8 cellular contexts compared by ENCODE assay signal in genomic region chr14:105414456-105415371, GRCh38. TPM values are rescaled to one million over a fixed set of nuclear protein-coding genes. Genes with fewer than 3 reads are reported as not detected.
DNase-seq lines count a peak whose midpoint lies in the region; ATAC-seq and TF ChIP-seq lines count a peak whose summit lies in the region.

No MANE protein-coding gene starts in this region.

- peaks cover 9% of the 10 kb centered on the region for H3K4me1 Mint-ChIP-seq in activated naive CD4-positive, alpha-beta T cell treated with anti-CD3 and anti-CD28 coated beads for 36 hours (ENCODE audit: low read depth)

- intact Hi-C loops in activated naive CD4-positive, alpha-beta T cell treated with anti-CD3 and anti-CD28 coated beads for 36 hours (cut with micrococcal nuclease) = loop anchor here (2.0 kb wide), 2 partner anchors 16 to 76 kb away; partner anchors contain the start of genes TEDC1 and TEX22

- H3K36me3 ChIP-seq in Peyer's patch = no peaks in the 10 kb centered on the region
- no peaks in the 10 kb centered on the region for H3K36me3 ChIP-seq in neutrophil

- H3K27ac ChIP-seq in Peyer's patch (peak overlapping the region in 2 of 4 donors; percentile 33 to 62), neutrophil (no peak overlapping the region)

- no peak for TF ChIP-seq POLR2A in Peyer's patch (IDR thresholded peaks at IDR 0.05)

- H3K4me3 ChIP-seq in Peyer's patch (peak overlapping the region; percentile 50 to 66 (median 54)), neutrophil (ENCODE audit: low read depth in 1 of 2, low read length in 1 of 2) (peak overlapping the region in 1 of 2 experiments; percentile 43)

- peak; percentile 55 for ATAC-seq in HG03521 (IDR thresholded peaks at IDR 0.05; ENCODE audit: unreplicated experiment)

- H3K36me3 Mint-ChIP-seq in activated naive CD4-positive, alpha-beta T cell treated with anti-CD3 and anti-CD28 coated beads for 36 hours (ENCODE audit: low read depth) = peaks cover 2% of the 10 kb centered on the region

- TF ChIP-seq CTCF in Peyer's patch (IDR thresholded peaks at IDR 0.05) (peak; percentile 56 to 91 (median 74)), neutrophil (IDR thresholded peaks at IDR 0.05) (peak; percentile 36)

- no peak overlapping the region for H3K27ac Mint-ChIP-seq in activated naive CD4-positive, alpha-beta T cell treated with anti-CD3 and anti-CD28 coated beads for 36 hours

- peak; percentile 88 for DNase-seq in DMS53 (lab: John Stamatoyannopoulos, UW)
- no peak for DNase-seq in DMS53 treated with DMSO at 0.1 percent for 48 hours (lab: John Stamatoyannopoulos, UW; ENCODE audit: unreplicated experiment)
- DNase-seq in Peyer's patch = peak; percentile 46 to 79 (median 76)
- DNase-seq in activated naive CD4-positive, alpha-beta T cell treated with anti-CD3 and anti-CD28 coated beads for 36 hours = peak; percentile 65
- DNase-seq in glomerular visceral epithelial cell (ENCODE audit: extremely low spot score) = peak; percentile 51
- peak; percentile 76 for DNase-seq in superior temporal gyrus (ENCODE audit: extremely low spot score)

- H3K4me1 ChIP-seq in Peyer's patch = peaks cover 0 to 29% (median 9%) of the 10 kb centered on the region in 4 donors
- peaks cover 6 to 22% of the 10 kb centered on the region in 2 experiments for H3K4me1 ChIP-seq in neutrophil (ENCODE audit: control insufficient read depth in 1 of 2, insufficient read depth in 1 of 2, low read depth in 1 of 2, low read length in 1 of 2)

- H3K9me3 Mint-ChIP-seq in activated naive CD4-positive, alpha-beta T cell treated with anti-CD3 and anti-CD28 coated beads for 36 hours = no peaks in the 10 kb centered on the region

- H3K9me3 ChIP-seq in Peyer's patch (no peaks in the 10 kb centered on the region), neutrophil (no peaks in the 10 kb centered on the region)

- CTCF ChIA-PET in activated naive CD4-positive, alpha-beta T cell treated with anti-CD3 and anti-CD28 coated beads for 36 hours (lab: Charles Lee) = interaction anchor here (1.1 to 1.6 kb wide), 4 partner anchors 11 to 75 kb away, joined by 3 to 7 read pairs (median 4); no protein-coding TSS in a partner anchor

- peak overlapping the region; percentile 64 for H3K4me3 Mint-ChIP-seq in activated naive CD4-positive, alpha-beta T cell treated with anti-CD3 and anti-CD28 coated beads for 36 hours

- H3K27me3 Mint-ChIP-seq in activated naive CD4-positive, alpha-beta T cell treated with anti-CD3 and anti-CD28 coated beads for 36 hours (ENCODE audit: low read depth) = peaks cover 12% of the 10 kb centered on the region

- H3K27me3 ChIP-seq in Peyer's patch = peaks cover 0 to 8% of the 10 kb centered on the region in 2 donors
- H3K27me3 ChIP-seq in neutrophil = peaks cover 87% of the 10 kb centered on the region

RNA-seq across cellular contexts. Expression of gene MTA1, which starts 4.9 kb away (rescaled TPM):
- total RNA-seq in Peyer's patch = 100 to 1,000 TPM in 3 of 4 donors, 10 to 100 TPM in 1; 75.7 to 295 (median 165) TPM
- total RNA-seq in activated naive CD4-positive, alpha-beta T cell treated with anti-CD3 and anti-CD28 coated beads for 36 hours = 100 to 1,000 TPM; 106 to 115 TPM

RNA-seq across cellular contexts. Expression of gene TEX22, which starts 16.4 kb away (rescaled TPM):
- 1 to 10 TPM in 1 of 4 donors, under 1 TPM in 2, not detected in 1; 0.35 to 1.6 (median 0.94) TPM for total RNA-seq in Peyer's patch
- total RNA-seq in activated naive CD4-positive, alpha-beta T cell treated with anti-CD3 and anti-CD28 coated beads for 36 hours = 1 to 10 TPM; 2.0 to 2.6 TPM

RNA-seq across cellular contexts. Expression of gene CRIP2, which starts 59.9 kb away (rescaled TPM):
- total RNA-seq in Peyer's patch = 10 to 100 TPM; 20.8 to 69.3 (median 41.9) TPM
- total RNA-seq in activated naive CD4-positive, alpha-beta T cell treated with anti-CD3 and anti-CD28 coated beads for 36 hours = not detected

Comparison
In these comparisons a context has a peak if more than half of its experiments do, and no peak if none do; other contexts are left out.
1. RNA of gene CRIP2, which starts 59.9 kb away (total RNA-seq): 20.8 to 69.3 TPM in Peyer's patch; not detected in activated naive CD4-positive, alpha-beta T cell treated with anti-CD3 and anti-CD28 coated beads for 36 hours; every median in the first group is over 10 times any median in the second.